23 cellular contexts compared by ENCODE assay signal in the genomic region with DNA sequence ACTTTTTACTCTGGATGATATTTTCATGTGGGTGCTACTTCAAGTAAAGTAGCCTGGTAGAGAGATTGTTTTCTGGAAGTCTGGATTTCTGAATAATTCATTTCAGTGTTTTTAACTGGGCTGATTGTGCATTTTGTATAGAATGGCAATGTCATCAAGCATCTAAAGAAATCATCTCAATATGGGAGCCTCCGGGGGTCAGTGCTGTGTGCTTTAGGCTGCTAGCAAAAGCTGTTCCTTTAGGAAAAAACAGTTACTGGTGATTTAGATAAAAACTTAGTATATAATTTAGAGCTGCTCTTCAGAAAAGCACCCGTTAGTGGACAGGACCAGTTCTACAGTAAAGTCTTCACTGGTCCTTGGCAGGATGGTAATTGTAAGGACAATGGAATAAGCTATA.
"Had no signal": no experiment of that assay in that cellular context is flagged by ENCODE, and none has a peak within 500 bp of the region (broad histone marks: within the 10 kb centered on the region; RNA-seq: fewer than 3 reads in every experiment).

No MANE protein-coding gene starts in this region.

- H3K4me1 ChIP-seq: foreskin keratinocyte had no signal

- H3K9me3 ChIP-seq: colonic mucosa, esophagus muscularis mucosa, esophagus squamous epithelium, gastrocnemius medialis, gastroesophageal sphincter, heart left ventricle, heart right ventricle had no signal

- H3K27me3 ChIP-seq: colonic mucosa, dorsolateral prefrontal cortex, esophagus muscularis mucosa, esophagus squamous epithelium, foreskin keratinocyte, gastrocnemius medialis, gastroesophageal sphincter, heart left ventricle, heart right ventricle had no signal

- H3K27ac ChIP-seq: colonic mucosa, coronary artery, dorsolateral prefrontal cortex, epithelial cell of prostate, esophagus muscularis mucosa, esophagus squamous epithelium, foreskin keratinocyte, gastrocnemius medialis, gastroesophageal sphincter, heart left ventricle, heart right ventricle had no signal

- DNase-seq: colonic mucosa; cortex of kidney; dermis blood vessel endothelial cell; dorsolateral prefrontal cortex; effector CD4-positive, alpha-beta T cell; effector CD8-positive, alpha-beta T cell; effector memory CD4-positive, alpha-beta T cell; effector memory CD8-positive, alpha-beta T cell; endodermal cell; erythroblast; esophagus squamous epithelium; foreskin fibroblast; foreskin keratinocyte; foreskin melanocyte; gastrocnemius medialis; glutamatergic neuron; head of caudate nucleus; heart left ventricle; heart right ventricle had no signal

- H3K4me3 ChIP-seq: colonic mucosa, coronary artery, dorsolateral prefrontal cortex, esophagus muscularis mucosa, esophagus squamous epithelium, gastrocnemius medialis, gastroesophageal sphincter, heart left ventricle, heart right ventricle had no signal
